Comparison of ENCODE assay signal across 8 cellular contexts in the genomic region with DNA sequence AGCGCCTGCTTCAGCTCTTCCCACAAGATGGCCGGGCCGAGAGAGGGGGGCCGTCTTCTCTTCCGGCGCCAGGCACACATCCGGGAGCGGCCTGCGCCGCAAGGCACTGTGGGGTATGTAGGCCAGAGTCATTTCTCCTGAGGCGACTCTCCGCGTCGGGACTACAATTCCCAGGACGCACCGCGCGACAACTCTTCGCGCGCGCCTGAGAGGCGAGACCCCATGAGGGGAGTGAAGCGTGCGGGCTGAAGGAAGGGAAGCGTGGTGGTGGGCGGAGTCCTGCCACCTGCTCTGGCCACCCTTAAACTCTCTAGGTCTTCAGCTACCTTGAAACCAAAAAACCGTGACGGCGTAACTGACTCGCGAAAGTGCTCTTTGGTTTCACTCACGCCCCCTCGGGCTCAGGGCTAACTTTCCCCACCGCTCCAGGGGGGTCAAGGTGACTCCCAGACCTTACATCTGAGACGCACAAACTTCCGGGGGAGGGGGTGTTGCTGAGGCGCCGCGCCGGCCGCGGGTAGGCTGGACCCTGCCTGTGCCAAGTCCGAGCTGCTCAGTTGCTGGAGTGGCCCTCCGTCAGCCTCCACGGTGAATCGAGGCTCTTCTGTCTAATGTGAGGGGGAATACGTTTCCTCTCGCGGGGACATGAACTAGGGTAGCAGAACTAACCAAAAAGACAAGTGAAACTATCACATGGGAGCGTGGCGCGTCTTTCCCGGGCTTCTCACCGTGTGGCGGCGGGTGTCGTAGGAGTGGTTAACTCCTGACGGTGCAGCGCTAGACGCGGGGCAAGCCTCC. TPM values are rescaled to one million over a fixed set of nuclear protein-coding genes. Genes with fewer than 3 reads are reported as not detected.
DNase-seq lines count a peak whose midpoint lies in the region; ATAC-seq and TF ChIP-seq lines count a peak whose summit lies in the region.

SERBP1 (minus strand) TSS at position 45 of the 798 bp plus-strand sequence. CDS start 102 bp downstream, outside the sequence.

- peaks cover 48 to 55% of the 10 kb centered on the region in 2 donors for H3K36me3 Mint-ChIP-seq in activated naive CD4-positive, alpha-beta T cell treated with anti-CD3 and anti-CD28 coated beads, Interleukin-2, amount 50 U/mL, for 72 hours

- peak within 1 kb of the TSS; percentile 93 for H3K27ac ChIP-seq in testis

- peak; percentile 87 for ATAC-seq in HG02610 (IDR thresholded peaks at IDR 0.05; ENCODE audit: unreplicated experiment)
- peak; percentile 89 to 93 for ATAC-seq in activated naive CD4-positive, alpha-beta T cell treated with anti-CD3 and anti-CD28 coated beads, Interleukin-2, amount 50 U/mL, for 72 hours
- peak; percentile 99 for ATAC-seq in omental fat pad (ENCODE audit: low FRiP score)

- H3K27ac Mint-ChIP-seq in activated naive CD4-positive, alpha-beta T cell treated with anti-CD3 and anti-CD28 coated beads, Interleukin-2, amount 50 U/mL, for 72 hours = peak within 1 kb of the TSS; percentile 97 to 100

- H3K36me3 ChIP-seq in GM06990 (ENCODE audit: control insufficient read depth, insufficient read depth, low read length) (peaks cover 4% of the 10 kb centered on the region), testis (ENCODE audit: low read depth, missing control alignments) (no peaks in the 10 kb centered on the region)

- peak within 1 kb of the TSS; percentile 98 for H3K4me3 ChIP-seq in GM06990 (replicated peaks; ENCODE audit: low read depth, low read length)
- H3K4me3 ChIP-seq in testis = peak within 1 kb of the TSS; percentile 89 to 91

- no peaks in the 10 kb centered on the region for H3K9me3 ChIP-seq in testis

- peaks cover 9% of the 10 kb centered on the region for H3K4me1 ChIP-seq in testis

- H3K9me3 Mint-ChIP-seq in activated naive CD4-positive, alpha-beta T cell treated with anti-CD3 and anti-CD28 coated beads, Interleukin-2, amount 50 U/mL, for 72 hours = no peaks in the 10 kb centered on the region

- peak; percentile 98 for DNase-seq in GM06990 (ENCODE audit: extremely low read depth, insufficient read length)
- DNase-seq in NCI-H1092 treated with DMSO at 0.1 percent for 48 hours (lab: John Stamatoyannopoulos, UW) = peak; percentile 94
- peak; percentile 89 for DNase-seq in SKM-1 (lab: John Stamatoyannopoulos, UW; ENCODE audit: unreplicated experiment)
- peak; percentile 91 to 97 for DNase-seq in activated naive CD4-positive, alpha-beta T cell treated with anti-CD3 and anti-CD28 coated beads, Interleukin-2, amount 50 U/mL, for 72 hours (ENCODE audit: low spot score in 2 of 2)
- DNase-seq in glomerular endothelial cell (ENCODE audit: extremely low read depth, low read depth, low spot score) = peak; percentile 72
- DNase-seq in omental fat pad (ENCODE audit: low spot score) = peak; percentile 82
- peak; percentile 98 for DNase-seq in testis

- H3K27me3 ChIP-seq in GM06990 (replicated peaks; ENCODE audit: control insufficient read depth, insufficient read depth, low read length) (no peaks in the 10 kb centered on the region), testis (no peaks in the 10 kb centered on the region)

- intact Hi-C loops in testis (cut with DNase I; ENCODE audit: low total_unique reads) = no loop called here

- peak; percentile 65 for TF ChIP-seq POLR2A in testis (IDR thresholded peaks at IDR 0.05)

- WGBS in testis, 2 donors = 0% methylated on average over 27 to 62 of the region's 62 CpGs

- no peak for TF ChIP-seq CTCF in GM06990 (IDR thresholded peaks at IDR 0.05; ENCODE audit: insufficient read depth, low read length, poor library complexity, severe bottlenecking)
- TF ChIP-seq CTCF in omental fat pad (IDR thresholded peaks at IDR 0.05) = no peak
- TF ChIP-seq CTCF in testis (IDR thresholded peaks at IDR 0.05) = no peak

RNA-seq across cellular contexts. Expression of gene SERBP1, which starts in this region (rescaled TPM):
- total RNA-seq in activated naive CD4-positive, alpha-beta T cell treated with anti-CD3 and anti-CD28 coated beads, Interleukin-2, amount 50 U/mL, for 72 hours = 100 to 1,000 TPM; 354 to 447 TPM
- total RNA-seq in glomerular endothelial cell (250 and 252 TPM in 2 replicates), omental fat pad (100 to 1,000 TPM; 199 to 340 (median 217) TPM), testis (100 to 1,000 TPM; 180 to 185 TPM)
- 237 TPM for polyA plus RNA-seq in testis (ENCODE audit: insufficient read depth, low read depth, low replicate concordance)

Comparison
In these comparisons a context has a peak if more than half of its experiments do, and no peak if none do; other contexts are left out.
1. Peak in every context shown above with its lines: DNase-seq, ATAC-seq, H3K4me3 ChIP-seq and H3K27ac ChIP-seq.